Comparison of ENCODE assay signal across 19 cellular contexts in genomic region chr6:160427312-160428068, GRCh38.
A peak's percentile ranks its signal among the peaks of the same experiment; 100 is the strongest.
DNase-seq lines count a peak whose midpoint lies in the region; TF ChIP-seq lines count a peak whose summit lies in the region.
"Had no signal": no experiment of that assay in that cellular context is flagged by ENCODE, and none has a peak within 500 bp of the region (broad histone marks: within the 10 kb centered on the region; RNA-seq: fewer than 3 reads in every experiment).

No MANE protein-coding gene starts in this region.

- 0 out of 2 replicates have a peak overlapping the region, but pooled peaks have one; percentile 17 for H3K27ac ChIP-seq in ACC112 (ENCODE audit: low read depth, low read length)
- H3K27ac ChIP-seq in RWPE1 = peak overlapping the region; percentile 50
- no peak overlapping the region for H3K27ac ChIP-seq in fibroblast of lung (ENCODE audit: insufficient read depth, low read length)
- peak overlapping the region; percentile 18 for H3K27ac ChIP-seq in rectal smooth muscle tissue (ENCODE audit: low read depth, low read length)
- H3K27ac ChIP-seq in spleen = peak overlapping the region in 3 of 8 donors; percentile 8 to 39 (median 21)
- H3K27ac ChIP-seq: HL-60, neural progenitor cell had no signal

- no peaks in the 10 kb centered on the region for H4K20me1 ChIP-seq in fibroblast of lung (ENCODE audit: control insufficient read depth, extremely low read depth, insufficient read depth, low read length)

- H3K9me3 ChIP-seq in fibroblast of lung (ENCODE audit: control insufficient read depth, insufficient read depth, low read depth, low read length) (no peaks in the 10 kb centered on the region), spleen (no peaks in the 10 kb centered on the region)

- POLR2A ChIA-PET in RWPE1 (lab: Yijun Ruan, JAX; ENCODE audit: low non-redundant PET) = no interaction called here

- DNase-seq in RWPE1 (ENCODE audit: low spot score) (no peak), fibroblast of lung (ENCODE audit: low read depth in 2 of 2) (peak; percentile 18 to 38), spleen (no peak), GF-D8 (lab: John Stamatoyannopoulos, UW) (no peak), RPMI8226 (no peak)
- DNase-seq in stimulated activated CD4-positive, alpha-beta T cell treated with anti-CD3 and anti-CD28 coated beads, Interleukin-4, amount 100 ng/mL, for 24 hours = no peak
- DNase-seq: activated CD8-positive, alpha-beta T cell treated with anti-CD3 and anti-CD28 coated beads, Interleukin-2, amount 10 ng/mL, durations not matched to agents 7 days and 5 days; activated naive CD8-positive, alpha-beta T cell treated with anti-CD3 and anti-CD28 coated beads, Interleukin-2, amount 10 ng/mL, durations not matched to agents 7 days and 5 days; glutamatergic neuron; GOT3; NCI-H1417 treated with DMSO at 0.1 percent for 48 hours; NCI-H345; NK-92 treated with Interleukin-12 subunit alpha and Interleukin-12 subunit beta, amount 100 ng/mL, for 24 hours; T-helper 1 cell had no signal

- H3K79me2 ChIP-seq in ACC112 (ENCODE audit: control insufficient read depth, insufficient read depth, low read length, unreplicated experiment) (no peaks in the 10 kb centered on the region), fibroblast of lung (ENCODE audit: control insufficient read depth, insufficient read depth, low read length) (no peaks in the 10 kb centered on the region)

- intact Hi-C loops in spleen (cut with DNase I; ENCODE audit: low total_unique reads) = no loop called here

- H3K4me3 ChIP-seq in ACC112 (ENCODE audit: low read depth, low read length) (no peak overlapping the region), fibroblast of lung (replicated peaks in 1 of 4; ENCODE audit: control extremely low read depth in 1 of 4, insufficient read depth in 1 of 4, low read depth in 3 of 4, low read length in 4 of 4) (no peak overlapping the region), rectal smooth muscle tissue (ENCODE audit: low read length) (no peak overlapping the region), spleen (no peak overlapping the region)
- H3K4me3 ChIP-seq: K562, neural progenitor cell had no signal

- H3K27me3 ChIP-seq in ACC112 (ENCODE audit: insufficient read depth, low read length) = no peaks in the 10 kb centered on the region
- no peaks in the 10 kb centered on the region for H3K27me3 ChIP-seq in fibroblast of lung (ENCODE audit: control insufficient read depth, insufficient read depth, low read length)
- H3K27me3 ChIP-seq in rectal smooth muscle tissue (ENCODE audit: control insufficient read depth, insufficient read depth, low read length) = no peaks in the 10 kb centered on the region
- H3K27me3 ChIP-seq in spleen (replicated peaks in 1 of 7) = peaks cover 0 to 36% (median 0%) of the 10 kb centered on the region in 7 donors
- H3K27me3 ChIP-seq: neural progenitor cell had no signal

- H3K4me1 ChIP-seq in ACC112 (ENCODE audit: control insufficient read depth, insufficient read depth, low read length, unreplicated experiment) (peaks cover 44% of the 10 kb centered on the region), fibroblast of lung (ENCODE audit: control insufficient read depth, extremely low read depth, insufficient read depth, low read length) (no peaks in the 10 kb centered on the region), rectal smooth muscle tissue (ENCODE audit: control insufficient read depth, insufficient read depth, low read length) (peaks cover 33% of the 10 kb centered on the region), spleen (peaks cover 0 to 5% (median 0%) of the 10 kb centered on the region in 6 donors)

- H3K4me2 ChIP-seq in fibroblast of lung (ENCODE audit: extremely low read depth, insufficient read depth, low read length) = no peak overlapping the region
- H3K4me2 ChIP-seq: neural progenitor cell had no signal

- no peak for TF ChIP-seq CTCF in RWPE1 (conservative IDR thresholded peaks at IDR 0.05; ENCODE audit: low read depth)
- no peak for TF ChIP-seq CTCF in fibroblast of lung (conservative IDR thresholded peaks at IDR 0.05 in 1 of 2, IDR thresholded peaks at IDR 0.05 in 1 of 2; ENCODE audit: low read depth in 1 of 2, low read length in 2 of 2)
- TF ChIP-seq CTCF in spleen (IDR thresholded peaks at IDR 0.05 in 8 of 11, conservative IDR thresholded peaks at IDR 0.05 in 3 of 11) = no peak

- CTCF ChIA-PET in RWPE1 (lab: Yijun Ruan, JAX) = interaction anchor here (0.8 kb wide), 1 partner anchor 69 kb away, joined by 3 read pairs; no protein-coding TSS in a partner anchor

- H2AFZ ChIP-seq in ACC112 (ENCODE audit: low read length, unreplicated experiment) (no peak overlapping the region), fibroblast of lung (ENCODE audit: low read length) (no peak overlapping the region)
- H2AFZ ChIP-seq: neural progenitor cell had no signal

- no peak for TF ChIP-seq POLR2A in spleen (IDR thresholded peaks at IDR 0.05)

- H3K9ac ChIP-seq in fibroblast of lung (ENCODE audit: insufficient read depth, low read length) = no peak overlapping the region
- H3K9ac ChIP-seq in rectal smooth muscle tissue (ENCODE audit: low read length) = no peak overlapping the region
- H3K9ac ChIP-seq: neural progenitor cell had no signal

- no peaks in the 10 kb centered on the region for H3K36me3 ChIP-seq in ACC112 (ENCODE audit: insufficient read depth, low read length)
- H3K36me3 ChIP-seq in fibroblast of lung (ENCODE audit: control insufficient read depth, insufficient read depth, low read length) = no peaks in the 10 kb centered on the region
- H3K36me3 ChIP-seq in rectal smooth muscle tissue (ENCODE audit: control insufficient read depth, insufficient read depth, low read length) = no peaks in the 10 kb centered on the region
- no peaks in the 10 kb centered on the region for H3K36me3 ChIP-seq in spleen
- H3K36me3 ChIP-seq: neural progenitor cell had no signal

- WGBS in spleen, 5 donors = 72 to 88% (median 81%) methylated on average over 5 of the region's 5 CpGs

Comparison
In these comparisons a context has a peak if more than half of its experiments do, and no peak if none do; other contexts are left out.
1. DNase-seq: peak in fibroblast of lung (2 of 2); none in RWPE1 (single experiment), spleen (single experiment), stimulated activated CD4-positive, alpha-beta T cell treated with anti-CD3 and anti-CD28 coated beads, Interleukin-4, amount 100 ng/mL, for 24 hours (single experiment), GF-D8 (single experiment) and RPMI8226 (single experiment).